ENCODE assay signal across 17 cellular contexts in genomic region chr19:4386038-4386782, GRCh38. TPM values are rescaled to one million over a fixed set of nuclear protein-coding genes. Genes with fewer than 3 reads are reported as not detected.
DNase-seq lines count a peak whose midpoint lies in the region; FAIRE-seq and TF ChIP-seq lines count a peak whose summit lies in the region.
"Had no signal": no experiment of that assay in that cellular context is flagged by ENCODE, and none has a peak within 500 bp of the region (broad histone marks: within the 10 kb centered on the region; RNA-seq: fewer than 3 reads in every experiment).

No MANE protein-coding gene starts in this region.

- H3K4me3 ChIP-seq in BLaER1 treated with 17β-estradiol and CSF1 and Interleukin-3, amounts not matched to agents 10 nM and 100 nM = peak overlapping the region in 2 of 10 experiments; percentile 10 to 11; a peak in 1 of 20 replicates
- H3K4me3 ChIP-seq in fibroblast of villous mesenchyme (ENCODE audit: low read depth, low read length) (no peak overlapping the region), MG63 (no peak overlapping the region), uterus (no peak overlapping the region)
- H3K4me3 ChIP-seq: HAP-1, neural progenitor cell had no signal

- H3K9me3 ChIP-seq in BLaER1 treated with 17β-estradiol and CSF1 and Interleukin-3, amounts not matched to agents 10 nM and 100 nM (replicated peaks in 1 of 11) = no peaks in the 10 kb centered on the region
- H3K9me3 ChIP-seq in MG63 = no peaks in the 10 kb centered on the region
- H3K9me3 ChIP-seq in uterus = no peaks in the 10 kb centered on the region
- H3K9me3 ChIP-seq: HAP-1 had no signal

- peak overlapping the region; percentile 27 to 66 (median 45); a peak in 16 of 22 replicates for H3K9ac ChIP-seq in BLaER1 treated with 17β-estradiol and CSF1 and Interleukin-3, amounts not matched to agents 10 nM and 100 nM
- H3K9ac ChIP-seq: neural progenitor cell had no signal

- no peak overlapping the region for H3K4me3 Mint-ChIP-seq in osteocyte (ENCODE audit: unreplicated experiment)
- H3K4me3 Mint-ChIP-seq: CD14-positive monocyte, neural progenitor cell had no signal

- H4K20me1 ChIP-seq in BLaER1 treated with 17β-estradiol and CSF1 and Interleukin-3, amounts not matched to agents 10 nM and 100 nM = peaks cover 93 to 100% (median 99%) of the 10 kb centered on the region in 11 experiments

- H3K27ac ChIP-seq in BLaER1 treated with 17β-estradiol and CSF1 and Interleukin-3, amounts not matched to agents 10 nM and 100 nM = peak overlapping the region in 6 of 11 experiments; percentile 9 to 74 (median 42); a peak in 6 of 22 replicates
- H3K27ac ChIP-seq in angular gyrus (ENCODE audit: low read depth, low read length) (peak overlapping the region; percentile 78), uterus (no peak overlapping the region)
- H3K27ac ChIP-seq: neural progenitor cell had no signal

- peaks cover 2% of the 10 kb centered on the region for H3K36me3 Mint-ChIP-seq in osteocyte (ENCODE audit: unreplicated experiment)

- no peak for TF ChIP-seq POLR2A in uterus (IDR thresholded peaks at IDR 0.05)

- peaks cover 42% of the 10 kb centered on the region for H3K4me1 Mint-ChIP-seq in osteocyte (ENCODE audit: unreplicated experiment)

- H3K36me3 ChIP-seq in BLaER1 treated with 17β-estradiol and CSF1 and Interleukin-3, amounts not matched to agents 10 nM and 100 nM = peaks cover 32 to 77% (median 57%) of the 10 kb centered on the region in 11 experiments
- 0 out of 2 replicates have a peak, but pooled peaks cover 2% of the 10 kb centered on the region for H3K36me3 ChIP-seq in MG63
- H3K36me3 ChIP-seq in uterus = no peaks in the 10 kb centered on the region
- H3K36me3 ChIP-seq: neural progenitor cell had no signal

- H3K4me2 ChIP-seq in BLaER1 treated with 17β-estradiol and CSF1 and Interleukin-3, amounts not matched to agents 10 nM and 100 nM = peak overlapping the region; percentile 52 to 98 (median 67)
- H3K4me2 ChIP-seq: neural progenitor cell had no signal

- DNase-seq in fibroblast of villous mesenchyme (ENCODE audit: low read depth) = no peak
- no peak for DNase-seq in osteocyte (ENCODE audit: extremely low spot score, unreplicated experiment)
- DNase-seq in MG63 = no peak
- no peak for DNase-seq in uterus
- DNase-seq in urothelium cell line (ENCODE audit: low spot score) = no peak
- DNase-seq in middle frontal gyrus (ENCODE audit: extremely low spot score, low spot score) = no peak
- DNase-seq: kidney; MM.1S; NCI-H345; stimulated activated CD4-positive, alpha-beta T cell treated with anti-CD3 and anti-CD28 coated beads, Interleukin-15, amount 100 ng/mL, for 24 hours; T-helper 1 cell had no signal

- H3K27me3 ChIP-seq in BLaER1 treated with 17β-estradiol and CSF1 and Interleukin-3, amounts not matched to agents 10 nM and 100 nM = no peaks in the 10 kb centered on the region
- no peaks in the 10 kb centered on the region for H3K27me3 ChIP-seq in MG63
- H3K27me3 ChIP-seq in uterus = no peaks in the 10 kb centered on the region
- H3K27me3 ChIP-seq: neural progenitor cell had no signal

- intact Hi-C loops in uterus (cut with DNase I; ENCODE audit: low total_unique reads) = no loop called here

- H3K27me3 Mint-ChIP-seq in osteocyte (ENCODE audit: unreplicated experiment) = no peaks in the 10 kb centered on the region

- no peak for FAIRE-seq in urothelium cell line (lab: Jason Lieb, UNC)
- FAIRE-seq: colon, kidney had no signal

- H3K9me3 Mint-ChIP-seq in osteocyte (ENCODE audit: unreplicated experiment) = no peaks in the 10 kb centered on the region
- H3K9me3 Mint-ChIP-seq: neural progenitor cell had no signal

- H3K27ac Mint-ChIP-seq in osteocyte (ENCODE audit: unreplicated experiment) = peak overlapping the region; percentile 54

- TF ChIP-seq CTCF in fibroblast of villous mesenchyme (IDR thresholded peaks at IDR 0.05; ENCODE audit: insufficient read depth, low read depth, low read length) = peak; percentile 10
- no peak for TF ChIP-seq CTCF in osteocyte (IDR thresholded peaks at IDR 0.05)
- no peak for TF ChIP-seq CTCF in uterus (IDR thresholded peaks at IDR 0.05)

- H3K4me1 ChIP-seq in BLaER1 treated with 17β-estradiol and CSF1 and Interleukin-3, amounts not matched to agents 10 nM and 100 nM = peaks cover 61 to 100% (median 69%) of the 10 kb centered on the region in 10 experiments
- peaks cover 6 to 25% of the 10 kb centered on the region in 2 donors for H3K4me1 ChIP-seq in uterus
- H3K4me1 ChIP-seq: HAP-1 had no signal

RNA-seq across cellular contexts. Expression of gene SH3GL1, which starts 14.1 kb away (rescaled TPM):
- 65.2 and 72.5 TPM in 2 replicates for total RNA-seq in fibroblast of villous mesenchyme
- total RNA-seq in osteocyte = 105 and 115 TPM in 2 replicates
- 50.5 and 76.0 TPM in 2 replicates for total RNA-seq in MG63 (2014; rRNA removed; shearing (Covaris generic); ENCODE audit: low replicate concordance)
- total RNA-seq in uterus = 10 to 100 TPM; 11.8 to 69.3 (median 29.5) TPM

RNA-seq across cellular contexts. Expression of gene CHAF1A, which starts 16.2 kb away (rescaled TPM):
- total RNA-seq in fibroblast of villous mesenchyme (9.9 and 11.6 TPM in 2 replicates), osteocyte (9.7 and 14.0 TPM in 2 replicates), uterus (10 to 100 TPM in 1 of 4 donors, 1 to 10 TPM in 2, under 1 TPM in 1; 0.59 to 12.9 (median 8.0) TPM)
- total RNA-seq in MG63 (2014; rRNA removed; shearing (Covaris generic); ENCODE audit: low replicate concordance) = 24.1 and 24.7 TPM in 2 replicates

RNA-seq across cellular contexts. Expression of gene MPND, which starts 42.8 kb away (rescaled TPM):
- 4.3 and 8.1 TPM in 2 replicates for total RNA-seq in fibroblast of villous mesenchyme
- 14.2 and 20.0 TPM in 2 replicates for total RNA-seq in osteocyte
- total RNA-seq in MG63 (2014; rRNA removed; shearing (Covaris generic); ENCODE audit: low replicate concordance) = 0.52 and 4.4 TPM in 2 replicates
- 10 to 100 TPM in 1 of 4 donors, 1 to 10 TPM in 1, under 1 TPM in 1, not detected in 1; 0.51 to 13.8 (median 5.8) TPM for total RNA-seq in uterus

RNA-seq across cellular contexts. Expression of gene STAP2, which starts 47.6 kb away (rescaled TPM):
- total RNA-seq in fibroblast of villous mesenchyme (9.9 and 10.6 TPM in 2 replicates), osteocyte (2.7 and 5.9 TPM in 2 replicates), uterus (1 to 10 TPM in 3 of 4 donors, under 1 TPM in 1; 0.29 to 9.4 (median 6.2) TPM)
- total RNA-seq in MG63 (2014; rRNA removed; shearing (Covaris generic); ENCODE audit: low replicate concordance) = not detected in 2 replicates

Comparison
In these comparisons a context has a peak if more than half of its experiments do, and no peak if none do; other contexts are left out.
1. H3K27ac ChIP-seq: peak in BLaER1 treated with 17β-estradiol and CSF1 and Interleukin-3, amounts not matched to agents 10 nM and 100 nM (6 of 11) and angular gyrus (single experiment); none in uterus (0 of 2).